In genomic region chr1:156020293-156021086, GRCh38 we compare ENCODE assay signal across 1 cellular context.
A peak's percentile ranks its signal among the peaks of the same experiment; 100 is the strongest.
TF ChIP-seq lines count a peak whose summit lies in the region.

Gene SSR2, minus strand, starts transcription at chr1:156020951. Its CDS starts 784 bp downstream, at chr1:156020167.

TF ChIP-seq in HepG2, 621 proteins besides CTCF, POLR2A, EP300 and RAD21 (continued from another document and continues in another):
- TF ChIP-seq ZNF318 (CRISPR knock-in tag; IDR thresholded peaks at IDR 0.05) (no peak), NR2F2 (IDR thresholded peaks at IDR 0.05; ENCODE audit: borderline replicate concordance, low read depth) (peak; percentile 42; the same call in 1 of the 2 replicates), DRAP1 (CRISPR knock-in tag; IDR thresholded peaks at IDR 0.05) (peak; percentile 78), SMYD3 (CRISPR knock-in tag; IDR thresholded peaks at IDR 0.05) (no peak), ZNF292 (CRISPR knock-in tag; IDR thresholded peaks at IDR 0.05; ENCODE audit: borderline replicate concordance, low read depth) (no peak), CREB1 (IDR thresholded peaks at IDR 0.05) (0 out of 2 replicates have a peak, but pooled peaks have one; percentile 46), CREB1 (CRISPR knock-in tag; IDR thresholded peaks at IDR 0.05) (peak; percentile 90), E2F1 (CRISPR knock-in tag; IDR thresholded peaks at IDR 0.05) (no peak), E2F2 (CRISPR knock-in tag; IDR thresholded peaks at IDR 0.05; ENCODE audit: borderline replicate concordance) (no peak), NFE2L2 (IDR thresholded peaks at IDR 0.05; ENCODE audit: low read length) (no peak), ZNF264 (CRISPR knock-in tag; IDR thresholded peaks at IDR 0.05) (no peak), HMGXB4 (CRISPR knock-in tag; IDR thresholded peaks at IDR 0.05; ENCODE audit: borderline replicate concordance in 1 of 2, low read depth in 1 of 2) (peak; percentile 22 to 49; a peak in 1 of 4 replicates), CBX1 (IDR thresholded peaks at IDR 0.05; ENCODE audit: low read depth) (no peak), BCLAF1 (IDR thresholded peaks at IDR 0.05) (no peak), THAP11 (CRISPR knock-in tag; IDR thresholded peaks at IDR 0.05) (peak; percentile 99), BRCA1 (CRISPR knock-in tag; IDR thresholded peaks at IDR 0.05) (no peak), STAT6 (CRISPR knock-in tag; IDR thresholded peaks at IDR 0.05; ENCODE audit: borderline replicate concordance) (0 out of 2 replicates have a peak, but pooled peaks have one; percentile 5), ZNF468 (CRISPR knock-in tag; IDR thresholded peaks at IDR 0.05) (no peak), ZNF687 (CRISPR knock-in tag; IDR thresholded peaks at IDR 0.05) (peak; percentile 70), GABPB1 (CRISPR knock-in tag; IDR thresholded peaks at IDR 0.05) (peak; percentile 96), MBNL3 (CRISPR knock-in tag; conservative IDR thresholded peaks at IDR 0.05) (no peak), ZNF335 (CRISPR knock-in tag; IDR thresholded peaks at IDR 0.05) (no peak), ZBTB49 (CRISPR knock-in tag; IDR thresholded peaks at IDR 0.05; ENCODE audit: borderline replicate concordance) (no peak), ZNF652 (CRISPR knock-in tag; IDR thresholded peaks at IDR 0.05; ENCODE audit: borderline replicate concordance, low read depth) (peak; percentile 36; the same call in 1 of the 2 replicates), KDM4B (CRISPR knock-in tag; IDR thresholded peaks at IDR 0.05) (no peak), MATR3 (CRISPR knock-in tag; IDR thresholded peaks at IDR 0.05) (no peak), ZNF7 (CRISPR knock-in tag; IDR thresholded peaks at IDR 0.05) (no peak), JUN (CRISPR knock-in tag; IDR thresholded peaks at IDR 0.05) (no peak), SPEN (CRISPR knock-in tag; IDR thresholded peaks at IDR 0.05; ENCODE audit: low read depth) (no peak; the same call in 1 of the 2 replicates)
